Comparison of ENCODE assay signal across 21 cellular contexts in the genomic region with DNA sequence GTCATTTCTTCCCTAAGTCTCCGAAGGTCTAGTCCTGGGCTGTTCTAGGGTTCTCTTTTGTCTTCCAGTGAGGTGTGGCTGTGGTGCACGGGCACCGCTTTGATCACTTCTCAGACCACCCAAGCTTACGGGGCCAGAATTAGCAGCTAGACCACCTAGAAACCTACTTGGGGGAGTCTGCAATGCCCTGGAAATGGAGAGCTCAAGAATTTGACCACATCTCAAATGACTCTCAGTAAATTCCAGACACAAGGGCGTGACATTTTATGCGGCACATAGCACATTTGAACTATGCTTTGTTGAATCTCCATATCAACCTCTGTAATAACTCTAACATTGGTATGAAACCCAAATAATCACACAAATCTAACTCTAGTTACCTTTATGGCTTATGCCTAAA. TPM values are rescaled to one million over a fixed set of nuclear protein-coding genes. Genes with fewer than 3 reads are reported as not detected.
A peak's percentile ranks its signal among the peaks of the same experiment; 100 is the strongest.
DNase-seq lines count a peak whose midpoint lies in the region; ATAC-seq and TF ChIP-seq lines count a peak whose summit lies in the region.
"Had no signal": no experiment of that assay in that cellular context is flagged by ENCODE, and none has a peak within 500 bp of the region (broad histone marks: within the 10 kb centered on the region; RNA-seq: fewer than 3 reads in every experiment).

No MANE protein-coding gene starts in this region.

- no peak overlapping the region for H3K4me2 ChIP-seq in hepatocyte
- H3K4me2 ChIP-seq: KMS-11 had no signal

- H3K36me3 ChIP-seq in suprapubic skin (no peaks in the 10 kb centered on the region), hepatocyte (replicated peaks; ENCODE audit: insufficient read depth, low read depth) (no peaks in the 10 kb centered on the region)

- H3K4me1 Mint-ChIP-seq in mesothelial cell of epicardium, result peaks cover 34% of the 10 kb centered on the region
- H3K4me1 Mint-ChIP-seq: central memory CD8-positive, alpha-beta T cell had no signal

- no peak for DNase-seq in RWPE1 (ENCODE audit: low spot score)
- peak; percentile 42 for DNase-seq in ecto neural progenitor cell (ENCODE audit: low spot score)
- no peak for DNase-seq in mesothelial cell of epicardium (ENCODE audit: low spot score in 2 of 2, unreplicated experiment in 2 of 2)
- DNase-seq in suprapubic skin (ENCODE audit: low spot score in 2 of 2), result no peak
- no peak for DNase-seq in DMS53 (lab: John Stamatoyannopoulos, UW)
- DNase-seq in hepatocyte (ENCODE audit: low spot score), result no peak
- DNase-seq: activated CD4-positive, CD25-positive, alpha-beta regulatory T cell treated with anti-CD3 and anti-CD28 coated beads, Interleukin-2, amount 50 U/mL, for 72 hours; activated naive CD4-positive, alpha-beta T cell treated with Interleukin-2 at 50 U/mL for 16 hours; activated T-cell treated with anti-CD3 and anti-CD28 coated beads, Interleukin-2, amount 50 U/mL, for 24 hours; amniotic stem cell; H7; NCI-H2029 treated with DMSO at 0.1 percent for 48 hours; RPMI8226; stimulated activated CD4-positive, alpha-beta T cell treated with anti-CD3 and anti-CD28 coated beads, Interleukin-1b, Interleukin-23, amount 100 ng/mL, for 48 hours; stimulated activated naive B cell treated with anti-CD40 and anti-IgM and Interleukin-4, amounts not matched to agents 10 μg/mL and 1 μg/mL and 100 μg/mL, for 72 hours; SW 1271; tibial artery had no signal

- CTCF ChIA-PET in RWPE1 (lab: Yijun Ruan, JAX), result no interaction called here

- H3K36me3 Mint-ChIP-seq in mesothelial cell of epicardium, result peaks cover 30% of the 10 kb centered on the region

- no peaks in the 10 kb centered on the region for H3K79me2 ChIP-seq in hepatocyte

- H3K27ac ChIP-seq in RWPE1 (peak overlapping the region; percentile 85), suprapubic skin (peak overlapping the region; percentile 62), hepatocyte (no peak overlapping the region)
- H3K27ac ChIP-seq: KMS-11, tibial artery had no signal

- no peaks in the 10 kb centered on the region for H4K20me1 ChIP-seq in hepatocyte (ENCODE audit: insufficient read depth, poor library complexity, severe bottlenecking)

- H3K9me2 ChIP-seq in hepatocyte (replicated peaks; ENCODE audit: insufficient read depth), result no peaks in the 10 kb centered on the region

- ATAC-seq in HG02840 (IDR thresholded peaks at IDR 0.05; ENCODE audit: low FRiP score, unreplicated experiment), result no peak
- ATAC-seq: stimulated activated naive B cell treated with anti-CD40 and anti-IgM and Interleukin-4, amounts not matched to agents 10 μg/mL and 1 μg/mL and 100 μg/mL, for 72 hours had no signal

- no peak for TF ChIP-seq EP300 in suprapubic skin (IDR thresholded peaks at IDR 0.05)

- POLR2A ChIA-PET in RWPE1 (lab: Yijun Ruan, JAX; ENCODE audit: low non-redundant PET), result no interaction called here

- H2AFZ ChIP-seq in hepatocyte, result no peak overlapping the region

- no peak for TF ChIP-seq POLR2A in suprapubic skin (IDR thresholded peaks at IDR 0.05)

- H3K9me3 Mint-ChIP-seq in mesothelial cell of epicardium, result no peaks in the 10 kb centered on the region
- H3K9me3 Mint-ChIP-seq: activated T-cell treated with anti-CD3 and anti-CD28 coated beads, Interleukin-2, amount 50 U/mL, for 24 hours; central memory CD8-positive, alpha-beta T cell; stimulated activated naive B cell treated with anti-CD40 and anti-IgM and Interleukin-4, amounts not matched to agents 10 μg/mL and 1 μg/mL and 100 μg/mL, for 72 hours had no signal

- TF ChIP-seq CTCF in RWPE1 (conservative IDR thresholded peaks at IDR 0.05; ENCODE audit: low read depth) (no peak), mesothelial cell of epicardium (IDR thresholded peaks at IDR 0.05; ENCODE audit: unreplicated experiment) (no peak), suprapubic skin (IDR thresholded peaks at IDR 0.05) (no peak), hepatocyte (IDR thresholded peaks at IDR 0.05; ENCODE audit: poor library complexity) (no peak)

- no peak overlapping the region for H3K4me3 ChIP-seq in suprapubic skin
- H3K4me3 ChIP-seq in hepatocyte, result no peak overlapping the region
- H3K4me3 ChIP-seq: esophagus muscularis mucosa, tibial artery had no signal

- H3K9me3 ChIP-seq in suprapubic skin (no peaks in the 10 kb centered on the region), hepatocyte (ENCODE audit: low read depth) (no peaks in the 10 kb centered on the region)
- H3K9me3 ChIP-seq: esophagus muscularis mucosa, tibial artery had no signal

- peaks cover 10% of the 10 kb centered on the region for H3K4me1 ChIP-seq in suprapubic skin
- peaks cover 22% of the 10 kb centered on the region for H3K4me1 ChIP-seq in hepatocyte (ENCODE audit: insufficient read depth)

- WGBS in suprapubic skin, result 89% methylated on average over 6 of the region's 6 CpGs
- 85% methylated on average over 6 of the region's 6 CpGs for WGBS in hepatocyte (ENCODE audit: low lambda C conversion rate, missing lambda C conversion rate)

- H3K27me3 ChIP-seq in suprapubic skin (no peaks in the 10 kb centered on the region), hepatocyte (no peaks in the 10 kb centered on the region)
- H3K27me3 ChIP-seq: esophagus muscularis mucosa, tibial artery had no signal

- H3K27me3 Mint-ChIP-seq in mesothelial cell of epicardium (ENCODE audit: low read depth), result no peaks in the 10 kb centered on the region
- H3K27me3 Mint-ChIP-seq: activated T-cell treated with anti-CD3 and anti-CD28 coated beads, Interleukin-2, amount 50 U/mL, for 24 hours; central memory CD8-positive, alpha-beta T cell; stimulated activated naive B cell treated with anti-CD40 and anti-IgM and Interleukin-4, amounts not matched to agents 10 μg/mL and 1 μg/mL and 100 μg/mL, for 72 hours had no signal

- H3K27ac Mint-ChIP-seq in mesothelial cell of epicardium, result peak overlapping the region; percentile 87
- H3K27ac Mint-ChIP-seq: activated T-cell treated with anti-CD3 and anti-CD28 coated beads, Interleukin-2, amount 50 U/mL, for 24 hours; stimulated activated naive B cell treated with anti-CD40 and anti-IgM and Interleukin-4, amounts not matched to agents 10 μg/mL and 1 μg/mL and 100 μg/mL, for 72 hours had no signal

- no peak overlapping the region for H3K4me3 Mint-ChIP-seq in mesothelial cell of epicardium
- H3K4me3 Mint-ChIP-seq: activated T-cell treated with anti-CD3 and anti-CD28 coated beads, Interleukin-2, amount 50 U/mL, for 24 hours; central memory CD8-positive, alpha-beta T cell; stimulated activated naive B cell treated with anti-CD40 and anti-IgM and Interleukin-4, amounts not matched to agents 10 μg/mL and 1 μg/mL and 100 μg/mL, for 72 hours had no signal

RNA-seq across cellular contexts. Expression of gene TRIM16, which starts 24.9 kb away (rescaled TPM):
- 35.9 to 36.5 TPM (median 36.2 TPM) in 3 replicates for total RNA-seq in mesothelial cell of epicardium
- total RNA-seq in suprapubic skin, result 10 to 100 TPM; 52.8 to 92.1 (median 63.8) TPM
- 19.5 and 21.6 TPM in 2 replicates for total RNA-seq in hepatocyte
- 23.0 and 30.6 TPM in 2 replicates for polyA plus RNA-seq in hepatocyte

RNA-seq across cellular contexts. Expression of gene FBXW10B, which starts 39.7 kb away (rescaled TPM):
- total RNA-seq in mesothelial cell of epicardium, result 0.99 to 1.5 TPM (median 1.3 TPM) in 3 replicates
- total RNA-seq in suprapubic skin, result 1 to 10 TPM; 2.8 to 4.0 (median 3.6) TPM
- total RNA-seq in hepatocyte, result 0.68 and 1.3 TPM in 2 replicates
- 0.23 and 0.29 TPM in 2 replicates for polyA plus RNA-seq in hepatocyte
- total RNA-seq: H7 had no signal

RNA-seq across cellular contexts. Expression of gene ZNF286A, which starts 40.3 kb away (rescaled TPM):
- total RNA-seq in mesothelial cell of epicardium, result 82.2 to 91.9 TPM (median 89.6 TPM) in 3 replicates
- total RNA-seq in suprapubic skin, result 10 to 100 TPM; 12.9 to 22.3 (median 19.4) TPM
- total RNA-seq in hepatocyte, result 35.0 and 39.6 TPM in 2 replicates
- polyA plus RNA-seq in hepatocyte, result 16.1 and 18.5 TPM in 2 replicates
